Comparison of ENCODE assay signal across 1 cellular context in genomic region chr7:149097088-149097487, GRCh38.
TF ChIP-seq lines count a peak whose summit lies in the region.

No MANE protein-coding gene starts in this region.

TF ChIP-seq in H1, 55 proteins besides CTCF, POLR2A, EP300 and RAD21:
- TF ChIP-seq GABPA (IDR thresholded peaks at IDR 0.05; ENCODE audit: borderline replicate concordance, insufficient read depth, low read length) (no peak), CEBPB (IDR thresholded peaks at IDR 0.05; ENCODE audit: low read depth, low read length) (no peak), SP1 (IDR thresholded peaks at IDR 0.05; ENCODE audit: low read depth, low read length) (peak; percentile 31; the same call in 1 of the 2 replicates), TEAD4 (IDR thresholded peaks at IDR 0.05; ENCODE audit: low read depth, low read length) (peak; percentile 68), SUZ12 (IDR thresholded peaks at IDR 0.05; ENCODE audit: low read length) (no peak)
